In genomic region chr20:5642155-5642981, GRCh38 we compare ENCODE assay signal across 1 cellular context.
TF ChIP-seq lines count a peak whose summit lies in the region.

No MANE protein-coding gene starts in this region.

TF ChIP-seq in HepG2, 621 proteins besides CTCF, POLR2A, EP300 and RAD21 (continued from another document):
- TF ChIP-seq ARID5B (CRISPR knock-in tag; IDR thresholded peaks at IDR 0.05) (peak; percentile 36; the same call in 1 of the 2 replicates), ZBTB34 (CRISPR knock-in tag; IDR thresholded peaks at IDR 0.05) (no peak), FOXP1 (IDR thresholded peaks at IDR 0.05) (no peak), FOXP1 (CRISPR knock-in tag; IDR thresholded peaks at IDR 0.05) (peak; percentile 29; the same call in 1 of the 2 replicates), SOX13 (IDR thresholded peaks at IDR 0.05) (no peak), SOX13 (CRISPR knock-in tag; conservative IDR thresholded peaks at IDR 0.05 in 1 of 2, IDR thresholded peaks at IDR 0.05 in 1 of 2) (peak in 1 of 2 experiments; percentile 30; a peak in 1 of 4 replicates), ZNF644 (CRISPR knock-in tag; IDR thresholded peaks at IDR 0.05; ENCODE audit: low read depth) (0 out of 2 replicates have a peak, but pooled peaks have one; percentile 33), SOX5 (CRISPR knock-in tag; IDR thresholded peaks at IDR 0.05; ENCODE audit: borderline replicate concordance) (peak; percentile 47; the same call in 1 of the 2 replicates), ZBTB7B (CRISPR knock-in tag; IDR thresholded peaks at IDR 0.05) (no peak), ZIK1 (CRISPR knock-in tag; IDR thresholded peaks at IDR 0.05; ENCODE audit: borderline replicate concordance, low read depth) (no peak)
